In genomic region chr6:107689190-107689589, GRCh38 we compare ENCODE assay signal across 19 cellular contexts.
"Had no signal": no experiment of that assay in that cellular context is flagged by ENCODE, and none has a peak within 500 bp of the region (broad histone marks: within the 10 kb centered on the region; RNA-seq: fewer than 3 reads in every experiment).

No MANE protein-coding gene starts in this region.

- H3K4me3 Mint-ChIP-seq: activated CD4-positive, alpha-beta memory T cell treated with anti-CD3 and anti-CD28 coated beads, Interleukin-2, amount 10 ng/mL, durations not matched to agents 7 days and 5 days; activated naive CD4-positive, alpha-beta T cell treated with anti-CD3 and anti-CD28 coated beads for 36 hours; activated T-cell treated with anti-CD3 and anti-CD28 coated beads, Interleukin-2, amount 50 U/mL, for 4 hours; immature natural killer cell; stimulated activated memory B cell treated with anti-CD40 and anti-IgM and Interleukin-4, amounts not matched to agents 10 μg/mL and 1 μg/mL and 100 μg/mL, for 72 hours; T-helper 2 cell treated with Interferon-gamma antibody and Interleukin-4, amounts not matched to agents 5 μg/mL and 100 μg/mL, for 36 hours; WTC11 had no signal

- H3K27ac ChIP-seq: adrenal gland, thyroid gland had no signal

- ATAC-seq: activated T-cell treated with anti-CD3 and anti-CD28 coated beads, Interleukin-2, amount 50 U/mL, for 4 hours; gastroesophageal sphincter; stimulated activated memory B cell treated with anti-CD40 and anti-IgM and Interleukin-4, amounts not matched to agents 10 μg/mL and 1 μg/mL and 100 μg/mL, for 72 hours; WTC11 had no signal

- H3K4me1 Mint-ChIP-seq: activated CD4-positive, alpha-beta memory T cell treated with anti-CD3 and anti-CD28 coated beads, Interleukin-2, amount 10 ng/mL, durations not matched to agents 7 days and 5 days; immature natural killer cell; stimulated activated memory B cell treated with anti-CD40 and anti-IgM and Interleukin-4, amounts not matched to agents 10 μg/mL and 1 μg/mL and 100 μg/mL, for 72 hours had no signal

- FAIRE-seq: astrocyte, TTC549 had no signal

- H3K4me3 ChIP-seq: adrenal gland, breast epithelium, gastroesophageal sphincter, heart left ventricle, thyroid gland had no signal

- H3K27me3 ChIP-seq: adrenal gland, breast epithelium, heart left ventricle, thyroid gland had no signal

- H3K9me3 ChIP-seq: adrenal gland, gastroesophageal sphincter, thyroid gland had no signal

- H3K36me3 ChIP-seq: adrenal gland, breast epithelium, gastroesophageal sphincter, heart left ventricle, thyroid gland had no signal

- H3K27ac Mint-ChIP-seq: activated CD4-positive, alpha-beta memory T cell treated with anti-CD3 and anti-CD28 coated beads, Interleukin-2, amount 10 ng/mL, durations not matched to agents 7 days and 5 days; activated naive CD4-positive, alpha-beta T cell treated with anti-CD3 and anti-CD28 coated beads for 36 hours; immature natural killer cell; stimulated activated memory B cell treated with anti-CD40 and anti-IgM and Interleukin-4, amounts not matched to agents 10 μg/mL and 1 μg/mL and 100 μg/mL, for 72 hours; T-helper 2 cell treated with Interferon-gamma antibody and Interleukin-4, amounts not matched to agents 5 μg/mL and 100 μg/mL, for 36 hours; WTC11 had no signal

- H3K36me3 Mint-ChIP-seq: stimulated activated memory B cell treated with anti-CD40 and anti-IgM and Interleukin-4, amounts not matched to agents 10 μg/mL and 1 μg/mL and 100 μg/mL, for 72 hours had no signal

- H3K9me3 Mint-ChIP-seq: activated CD4-positive, alpha-beta memory T cell treated with anti-CD3 and anti-CD28 coated beads, Interleukin-2, amount 10 ng/mL, durations not matched to agents 7 days and 5 days; activated naive CD4-positive, alpha-beta T cell treated with anti-CD3 and anti-CD28 coated beads for 36 hours; activated T-cell treated with anti-CD3 and anti-CD28 coated beads, Interleukin-2, amount 50 U/mL, for 4 hours; stimulated activated memory B cell treated with anti-CD40 and anti-IgM and Interleukin-4, amounts not matched to agents 10 μg/mL and 1 μg/mL and 100 μg/mL, for 72 hours; T-helper 2 cell treated with Interferon-gamma antibody and Interleukin-4, amounts not matched to agents 5 μg/mL and 100 μg/mL, for 36 hours had no signal

- DNase-seq: activated CD4-positive, alpha-beta memory T cell treated with anti-CD3 and anti-CD28 coated beads, Interleukin-2, amount 10 ng/mL, durations not matched to agents 7 days and 5 days; activated CD4-positive, alpha-beta T cell treated with anti-CD3 and anti-CD28 coated beads for 4 hours; activated naive CD4-positive, alpha-beta T cell treated with anti-CD3 and anti-CD28 coated beads for 36 hours; activated T-cell treated with anti-CD3 and anti-CD28 coated beads, Interleukin-2, amount 50 U/mL, for 4 hours; cerebellar nuclear complex; cortex of kidney; immature natural killer cell; left ventricle myocardium superior; stimulated activated CD4-positive, alpha-beta T cell treated with anti-CD3 and anti-CD28 coated beads, Interleukin-4, amount 100 ng/mL, for 4 hours had no signal

- H3K4me1 ChIP-seq: breast epithelium, thyroid gland had no signal
